In genomic region chr7:147400926-147401325, GRCh38 we compare ENCODE assay signal across 18 cellular contexts.
DNase-seq lines count a peak whose midpoint lies in the region; ATAC-seq and TF ChIP-seq lines count a peak whose summit lies in the region.
"Had no signal": no experiment of that assay in that cellular context is flagged by ENCODE, and none has a peak within 500 bp of the region (broad histone marks: within the 10 kb centered on the region; RNA-seq: fewer than 3 reads in every experiment).

No MANE protein-coding gene starts in this region.

- H3K79me2 ChIP-seq in PC-3 (ENCODE audit: low read length) = no peaks in the 10 kb centered on the region

- CTCF ChIA-PET in PC-3 (lab: Charles Lee) = no interaction called here

- no peaks in the 10 kb centered on the region for H4K20me1 ChIP-seq in PC-3 (ENCODE audit: low read length)

- no peaks in the 10 kb centered on the region for H3F3A ChIP-seq in PC-3 (ENCODE audit: low read length, unreplicated experiment)

- H3K9me3 Mint-ChIP-seq in natural killer cell treated with Interleukin-12 subunit alpha and Interleukin-12 subunit beta and Interleukin-15 and Interleukin-18, amount 100 ng/mL, for 72 hours = peaks cover 19% of the 10 kb centered on the region

- no TSS peak for BruUV-seq in PC-3 (replicated peaks; lab: Mats Ljungman, UMichigan)

- no peak overlapping the region for H3K27ac ChIP-seq in right atrium auricular region
- H3K27ac ChIP-seq in PC-3 (ENCODE audit: low read length) = no peak overlapping the region
- H3K27ac ChIP-seq: PC-9, RWPE1 had no signal

- DNase-seq in Right ventricle myocardium superior (no peak), right atrium auricular region (ENCODE audit: low spot score) (no peak), PC-3 (no peak), myocyte (ENCODE audit: low read depth) (peak; percentile 22), germinal center (ENCODE audit: low spot score) (no peak)
- DNase-seq in natural killer cell treated with Interleukin-12 subunit alpha and Interleukin-12 subunit beta and Interleukin-15 and Interleukin-18, amount 100 ng/mL, for 72 hours (ENCODE audit: low spot score) = no peak
- DNase-seq in activated effector memory CD4-positive, alpha-beta T cell treated with anti-CD3 and anti-CD28 coated beads, Interleukin-2, amount 50 U/mL, for 16 hours = no peak
- DNase-seq: 8988T; BE2C; Caco-2; CD4-positive, alpha-beta T cell; NCI-H187; NCI-H2227 treated with DMSO at 0.1 percent for 48 hours; NCI-H524; NCI-H82; PC-9 had no signal

- H3K4me1 Mint-ChIP-seq in natural killer cell treated with Interleukin-12 subunit alpha and Interleukin-12 subunit beta and Interleukin-15 and Interleukin-18, amount 100 ng/mL, for 72 hours (ENCODE audit: low read depth in 2 of 2) = no peaks in the 10 kb centered on the region

- no peak overlapping the region for H3K9ac ChIP-seq in PC-3 (ENCODE audit: low read length)

- POLR2A ChIA-PET in PC-3 (lab: Charles Lee; ENCODE audit: unreplicated experiment) = no interaction called here

- H3K4me2 ChIP-seq in PC-3 (ENCODE audit: low read length) = no peak overlapping the region
- H3K4me2 ChIP-seq: PC-9 had no signal

- H3K27me3 Mint-ChIP-seq in natural killer cell treated with Interleukin-12 subunit alpha and Interleukin-12 subunit beta and Interleukin-15 and Interleukin-18, amount 100 ng/mL, for 72 hours = no peaks in the 10 kb centered on the region
- H3K27me3 Mint-ChIP-seq: CD4-positive, alpha-beta T cell had no signal

- no peak overlapping the region for H3K4me3 Mint-ChIP-seq in natural killer cell treated with Interleukin-12 subunit alpha and Interleukin-12 subunit beta and Interleukin-15 and Interleukin-18, amount 100 ng/mL, for 72 hours
- H3K4me3 Mint-ChIP-seq: CD4-positive, alpha-beta T cell had no signal

- no peak overlapping the region for H2AFZ ChIP-seq in PC-3 (ENCODE audit: low read length)
- H2AFZ ChIP-seq: PC-9 had no signal

- H3K4me1 ChIP-seq in right atrium auricular region (no peaks in the 10 kb centered on the region), PC-3 (ENCODE audit: insufficient read depth, low read length) (peaks cover 4% of the 10 kb centered on the region; the same call in 1 of the 2 replicates)
- H3K4me1 ChIP-seq: BE2C, Caco-2 had no signal

- ATAC-seq in Right ventricle myocardium superior (ENCODE audit: poor library complexity) = peak; percentile 46
- peak; percentile 78 for ATAC-seq in PC-3
- ATAC-seq in GM21367 (IDR thresholded peaks at IDR 0.05; ENCODE audit: unreplicated experiment) = no peak
- no peak for ATAC-seq in natural killer cell treated with Interleukin-12 subunit alpha and Interleukin-12 subunit beta and Interleukin-15 and Interleukin-18, amount 100 ng/mL, for 72 hours

- peaks cover 4% of the 10 kb centered on the region for H3K36me3 Mint-ChIP-seq in natural killer cell treated with Interleukin-12 subunit alpha and Interleukin-12 subunit beta and Interleukin-15 and Interleukin-18, amount 100 ng/mL, for 72 hours

- no peak for TF ChIP-seq CTCF in right atrium auricular region (IDR thresholded peaks at IDR 0.05)
- TF ChIP-seq CTCF in PC-3 (conservative IDR thresholded peaks at IDR 0.05; ENCODE audit: low read depth, low read length) = no peak

- 0 out of 2 replicates have a peak, but pooled peaks cover 3% of the 10 kb centered on the region for H3K9me2 ChIP-seq in PC-3 (replicated peaks; ENCODE audit: low read length)

- H3K9me3 ChIP-seq in right atrium auricular region (no peaks in the 10 kb centered on the region), PC-3 (ENCODE audit: low read length) (no peaks in the 10 kb centered on the region)
- H3K9me3 ChIP-seq: BE2C, Caco-2 had no signal

- no peak overlapping the region for H3K27ac Mint-ChIP-seq in natural killer cell treated with Interleukin-12 subunit alpha and Interleukin-12 subunit beta and Interleukin-15 and Interleukin-18, amount 100 ng/mL, for 72 hours
- H3K27ac Mint-ChIP-seq: CD4-positive, alpha-beta T cell had no signal

- H3K27me3 ChIP-seq in right atrium auricular region = no peaks in the 10 kb centered on the region
- no peaks in the 10 kb centered on the region for H3K27me3 ChIP-seq in PC-3 (ENCODE audit: low read length)
- H3K27me3 ChIP-seq: BE2C had no signal

- intact Hi-C loops in Right ventricle myocardium superior (cut with DNase I) = no loop called here
- intact Hi-C loops in PC-3 (cut with micrococcal nuclease) = no loop called here

- H3K4me3 ChIP-seq in right atrium auricular region = no peak overlapping the region
- no peak overlapping the region for H3K4me3 ChIP-seq in PC-3 (ENCODE audit: low read length)
- H3K4me3 ChIP-seq: PC-9 had no signal

- H3K36me3 ChIP-seq in right atrium auricular region (no peaks in the 10 kb centered on the region), PC-3 (ENCODE audit: low read depth, low read length) (no peaks in the 10 kb centered on the region)
- H3K36me3 ChIP-seq: BE2C had no signal

Comparison
In these comparisons a context has a peak if more than half of its experiments do, and no peak if none do; other contexts are left out.
1. ATAC-seq: peak in Right ventricle myocardium superior (single experiment) and PC-3 (single experiment); none in GM21367 (single experiment) and natural killer cell treated with Interleukin-12 subunit alpha and Interleukin-12 subunit beta and Interleukin-15 and Interleukin-18, amount 100 ng/mL, for 72 hours (0 of 2).